In the genomic region with DNA sequence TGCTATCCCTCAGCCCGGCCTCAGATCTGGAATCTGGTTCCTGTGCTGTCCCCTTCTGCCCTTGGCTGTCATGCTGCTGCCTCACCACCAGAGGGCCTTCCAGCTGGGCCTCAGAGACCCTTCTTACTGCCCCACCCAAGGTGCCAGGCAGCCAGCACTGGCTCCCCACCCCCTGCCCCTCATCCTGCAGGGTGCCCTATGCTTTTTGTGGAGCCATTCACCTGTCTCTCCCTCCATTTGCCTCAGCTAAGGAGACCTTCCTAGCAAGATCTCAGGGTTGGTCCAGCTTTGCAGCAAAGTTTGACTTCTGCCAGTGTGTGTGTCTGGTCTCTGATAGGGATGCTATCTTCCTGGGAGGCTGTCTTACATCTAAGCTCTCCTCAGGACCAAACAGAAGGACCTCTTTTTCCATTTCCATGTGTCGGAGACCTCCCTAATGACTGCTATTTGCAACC, we compare ENCODE assay signal across 8 cellular contexts. TPM values are rescaled to one million over a fixed set of nuclear protein-coding genes. Genes with fewer than 3 reads are reported as not detected.
DNase-seq lines count a peak whose midpoint lies in the region; ATAC-seq and TF ChIP-seq lines count a peak whose summit lies in the region.

No MANE protein-coding gene starts in this region.

- no peak overlapping the region for H3K9ac ChIP-seq in MM.1S (ENCODE audit: low read length)
- H3K9ac ChIP-seq in neural progenitor cell: no peak overlapping the region

- no peak overlapping the region for H3K4me3 Mint-ChIP-seq in neural progenitor cell

- no peak overlapping the region for H2AFZ ChIP-seq in MM.1S (ENCODE audit: low read length)
- H2AFZ ChIP-seq in neural progenitor cell (replicated peaks): no peak overlapping the region

- H3K79me2 ChIP-seq in MM.1S (ENCODE audit: low read length): no peaks in the 10 kb centered on the region
- H3K79me2 ChIP-seq in neural progenitor cell (ENCODE audit: low read depth): no peaks in the 10 kb centered on the region

- H3K27ac ChIP-seq in cardiac muscle cell: no peak overlapping the region
- no peak overlapping the region for H3K27ac ChIP-seq in MM.1S (ENCODE audit: low read length)
- no peak overlapping the region for H3K27ac ChIP-seq in neural progenitor cell

- H3K9me3 Mint-ChIP-seq in neural progenitor cell: peaks cover under 1% of the 10 kb centered on the region

- H4K20me1 ChIP-seq in MM.1S (ENCODE audit: insufficient read depth, low read length): no peaks in the 10 kb centered on the region
- H4K20me1 ChIP-seq in neural progenitor cell (ENCODE audit: low read depth): peaks cover 41% of the 10 kb centered on the region

- H3K27me3 Mint-ChIP-seq in neural progenitor cell (ENCODE audit: insufficient read depth, low read depth): peaks cover 50% of the 10 kb centered on the region

- H3K4me3 ChIP-seq in cardiac muscle cell (no peak overlapping the region), MM.1S (ENCODE audit: low read length) (no peak overlapping the region), neural progenitor cell (no peak overlapping the region)

- peak; percentile 32 to 37 for DNase-seq in cardiac muscle cell (ENCODE audit: low read depth in 1 of 2, low spot score in 1 of 2)
- no peak for DNase-seq in cardiac septum (ENCODE audit: low spot score)
- peak; percentile 49 for DNase-seq in MM.1S
- peak; percentile 55 to 58 for DNase-seq in activated CD4-positive, alpha-beta T cell treated with anti-CD3 and anti-CD28 coated beads for 4 hours
- DNase-seq in ecto neural progenitor cell (ENCODE audit: low spot score): peak; percentile 62
- DNase-seq in neural progenitor cell (ENCODE audit: low spot score): peak; percentile 62
- DNase-seq in KG1 (lab: John Stamatoyannopoulos, UW): no peak

- H3K9me2 ChIP-seq in MM.1S (replicated peaks; ENCODE audit: insufficient read depth, low read length): no peaks in the 10 kb centered on the region

- peaks cover 4% of the 10 kb centered on the region for H3K4me1 Mint-ChIP-seq in neural progenitor cell

- no peak overlapping the region for H3K4me2 ChIP-seq in MM.1S (ENCODE audit: low read depth, low read length)
- no peak overlapping the region for H3K4me2 ChIP-seq in neural progenitor cell

- H3F3A ChIP-seq in MM.1S (ENCODE audit: insufficient read depth, low read length): no peaks in the 10 kb centered on the region
- H3F3A ChIP-seq in neural progenitor cell (ENCODE audit: low read depth): peaks cover 18% of the 10 kb centered on the region

- H3K4me1 ChIP-seq in cardiac muscle cell (ENCODE audit: low read depth) (no peaks in the 10 kb centered on the region), MM.1S (ENCODE audit: low read length) (no peaks in the 10 kb centered on the region), neural progenitor cell (peaks cover 4% of the 10 kb centered on the region)

- H3K9me3 ChIP-seq in cardiac muscle cell (ENCODE audit: low read depth) (no peaks in the 10 kb centered on the region), MM.1S (replicated peaks; ENCODE audit: insufficient read depth, low read length) (no peaks in the 10 kb centered on the region), neural progenitor cell (ENCODE audit: low read depth) (no peaks in the 10 kb centered on the region)

- no peak overlapping the region for H3K27ac Mint-ChIP-seq in neural progenitor cell

- intact Hi-C loops in cardiac septum (cut with DNase I): no loop called here

- H3K36me3 ChIP-seq in cardiac muscle cell (no peaks in the 10 kb centered on the region), MM.1S (replicated peaks; ENCODE audit: insufficient read depth, low read length) (no peaks in the 10 kb centered on the region), neural progenitor cell (no peaks in the 10 kb centered on the region)

- H3K27me3 ChIP-seq in cardiac muscle cell: peaks cover 85% of the 10 kb centered on the region
- H3K27me3 ChIP-seq in MM.1S (replicated peaks; ENCODE audit: insufficient read depth, low read length): peaks cover 55% of the 10 kb centered on the region
- peaks cover 78% of the 10 kb centered on the region for H3K27me3 ChIP-seq in neural progenitor cell

- no peak for ATAC-seq in GM21423 (IDR thresholded peaks at IDR 0.05; ENCODE audit: unreplicated experiment)

- TF ChIP-seq CTCF in cardiac muscle cell (IDR thresholded peaks at IDR 0.05; ENCODE audit: low read depth, low read length) (peak; percentile 80), MM.1S (IDR thresholded peaks at IDR 0.05; ENCODE audit: low read length) (peak; percentile 91), neural progenitor cell (IDR thresholded peaks at IDR 0.05) (peak; percentile 84)

- no peaks in the 10 kb centered on the region for H3K36me3 Mint-ChIP-seq in neural progenitor cell

RNA-seq across cellular contexts. Expression of gene VWA5B2, which starts 1.9 kb away (rescaled TPM):
- total RNA-seq in cardiac muscle cell (0.11 TPM in 1 of 2 replicates, not detected in the other), cardiac septum (not detected), neural progenitor cell (ENCODE audit: low replicate concordance) (not detected in 2 replicates)
- 0.40 TPM in 1 of 2 replicates, not detected in the other for polyA plus RNA-seq in cardiac muscle cell

RNA-seq across cellular contexts. Expression of gene ALG3, which starts 21.3 kb away (rescaled TPM):
- total RNA-seq in cardiac muscle cell (40.2 and 48.8 TPM in 2 replicates), cardiac septum (14.1 TPM), neural progenitor cell (ENCODE audit: low replicate concordance) (23.7 and 39.1 TPM in 2 replicates)
- 52.4 and 69.1 TPM in 2 replicates for polyA plus RNA-seq in cardiac muscle cell

RNA-seq across cellular contexts. Expression of gene EEF1AKMT4, which starts 22.0 kb away (rescaled TPM):
- total RNA-seq in cardiac muscle cell (4.3 and 12.8 TPM in 2 replicates), cardiac septum (1.5 TPM), neural progenitor cell (ENCODE audit: low replicate concordance) (3.7 and 6.0 TPM in 2 replicates)
- 5.1 and 10.6 TPM in 2 replicates for polyA plus RNA-seq in cardiac muscle cell

RNA-seq across cellular contexts. Expression of gene CAMK2N2, which starts 33.8 kb away (rescaled TPM):
- total RNA-seq in cardiac muscle cell (not detected in 2 replicates), cardiac septum (0.30 TPM), neural progenitor cell (ENCODE audit: low replicate concordance) (0.71 TPM in 1 of 2 replicates, not detected in the other)
- polyA plus RNA-seq in cardiac muscle cell: 0.27 TPM in 1 of 2 replicates, not detected in the other

RNA-seq across cellular contexts. Expression of gene ABCF3, which starts 41.5 kb away (rescaled TPM):
- 50.2 and 50.7 TPM in 2 replicates for total RNA-seq in cardiac muscle cell
- polyA plus RNA-seq in cardiac muscle cell: 74.4 and 78.5 TPM in 2 replicates
- total RNA-seq in cardiac septum: 61.5 TPM
- total RNA-seq in neural progenitor cell (ENCODE audit: low replicate concordance): 22.0 and 30.4 TPM in 2 replicates

Comparison
In these comparisons a context has a peak if more than half of its experiments do, and no peak if none do; other contexts are left out.
1. DNase-seq: peak in cardiac muscle cell (2 of 2), MM.1S (single experiment), activated CD4-positive, alpha-beta T cell treated with anti-CD3 and anti-CD28 coated beads for 4 hours (2 of 2), ecto neural progenitor cell (single experiment) and neural progenitor cell (single experiment); none in cardiac septum (single experiment) and KG1 (single experiment).
2. Peak in every context shown above with its lines, with median percentiles within 50 percentile points of each other: CTCF ChIP-seq.